ENCODE assay signal across 8 cellular contexts in genomic region chr4:73606465-73606974, GRCh38. TPM values are rescaled to one million over a fixed set of nuclear protein-coding genes. Genes with fewer than 3 reads are reported as not detected.
DNase-seq lines count a peak whose midpoint lies in the region; ATAC-seq and TF ChIP-seq lines count a peak whose summit lies in the region.

No MANE protein-coding gene starts in this region.

- no peaks in the 10 kb centered on the region for H3K9me3 ChIP-seq in gastroesophageal sphincter

- no peaks in the 10 kb centered on the region for H3K9me3 Mint-ChIP-seq in memory B cell

- 90 to 93% methylated on average over 4 of the region's 4 CpGs for WGBS in gastroesophageal sphincter (ENCODE audit: low coverage in 1 of 2), 2 donors

- no peak for TF ChIP-seq POLR2A in gastroesophageal sphincter (IDR thresholded peaks at IDR 0.05)

- H3K27me3 ChIP-seq in gastroesophageal sphincter, result no peaks in the 10 kb centered on the region

- no peak overlapping the region for H3K4me3 ChIP-seq in gastroesophageal sphincter

- peak overlapping the region; percentile 41 for H3K4me3 Mint-ChIP-seq in memory B cell

- H3K36me3 ChIP-seq in gastroesophageal sphincter, result no peaks in the 10 kb centered on the region

- peak; percentile 71 for ATAC-seq in GM18868 (IDR thresholded peaks at IDR 0.05; ENCODE audit: unreplicated experiment)
- peak; percentile 64 for ATAC-seq in HG02885 (IDR thresholded peaks at IDR 0.05; ENCODE audit: poor library complexity, unreplicated experiment)
- peak; percentile 71 for ATAC-seq in memory B cell (ENCODE audit: low read depth)
- no peak for ATAC-seq in gastroesophageal sphincter
- ATAC-seq in stimulated activated naive CD8-positive, alpha-beta T cell treated with anti-CD3 and anti-CD28 coated beads, Interleukin-15, Interleukin-2, amounts not matched to agents 100 U/mL and 50 U/mL, for 24 hours, result no peak

- TF ChIP-seq EP300 in gastroesophageal sphincter (IDR thresholded peaks at IDR 0.05), result no peak

- H3K4me1 Mint-ChIP-seq in memory B cell, result peaks cover 26% of the 10 kb centered on the region

- H3K27me3 Mint-ChIP-seq in memory B cell, result peaks cover 2% of the 10 kb centered on the region

- no peak overlapping the region for H3K27ac ChIP-seq in gastroesophageal sphincter

- H3K4me1 ChIP-seq in gastroesophageal sphincter, result peaks cover 0 to 38% (median 7%) of the 10 kb centered on the region in 3 donors

- TF ChIP-seq CTCF in gastroesophageal sphincter (IDR thresholded peaks at IDR 0.05), result no peak

- H3K27ac Mint-ChIP-seq in memory B cell, result peak overlapping the region; percentile 90

- peaks cover 10% of the 10 kb centered on the region for H3K36me3 Mint-ChIP-seq in memory B cell

- peak; percentile 24 for DNase-seq in NCI-H1694 treated with DMSO at 0.1 percent for 48 hours (lab: John Stamatoyannopoulos, UW)
- DNase-seq in memory B cell (ENCODE audit: low spot score in 2 of 2), result no peak
- no peak for DNase-seq in stimulated activated naive CD4-positive, alpha-beta T cell treated with Interleukin-2 at 50 U/mL for 16 hours (lab: John Stamatoyannopoulos, UW)
- DNase-seq in stimulated activated naive CD8-positive, alpha-beta T cell treated with anti-CD3 and anti-CD28 coated beads, Interleukin-15, Interleukin-2, amounts not matched to agents 100 U/mL and 50 U/mL, for 24 hours, result no peak
- no peak for DNase-seq in activated CD4-positive, alpha-beta T cell treated with anti-CD3 and anti-CD28 coated beads, Interleukin-2, amount 50 U/mL, for 48 hours

RNA-seq across cellular contexts. Expression of gene RASSF6, which starts 13.7 kb away (rescaled TPM):
- 1 to 10 TPM in 1 of 4 donors, under 1 TPM in 3; 0.15 to 3.8 (median 0.50) TPM for total RNA-seq in gastroesophageal sphincter

Comparison
In these comparisons a context has a peak if more than half of its experiments do, and no peak if none do; other contexts are left out.
1. ATAC-seq: peak in GM18868 (single experiment), HG02885 (single experiment) and memory B cell (single experiment); none in gastroesophageal sphincter (single experiment) and stimulated activated naive CD8-positive, alpha-beta T cell treated with anti-CD3 and anti-CD28 coated beads, Interleukin-15, Interleukin-2, amounts not matched to agents 100 U/mL and 50 U/mL, for 24 hours (single experiment).